13 cellular contexts compared by ENCODE assay signal in genomic region chr3:152318512-152318911, GRCh38. TPM values are rescaled to one million over a fixed set of nuclear protein-coding genes. Genes with fewer than 3 reads are reported as not detected.
DNase-seq lines count a peak whose midpoint lies in the region; ATAC-seq and TF ChIP-seq lines count a peak whose summit lies in the region.
"Had no signal": no experiment of that assay in that cellular context is flagged by ENCODE, and none has a peak within 500 bp of the region (broad histone marks: within the 10 kb centered on the region; RNA-seq: fewer than 3 reads in every experiment).

No MANE protein-coding gene starts in this region.

- no peak overlapping the region for H3K4me3 ChIP-seq in left lung
- H3K4me3 ChIP-seq in subcutaneous abdominal adipose tissue (ENCODE audit: low read depth in 1 of 5, low read length in 5 of 5), result no peak overlapping the region

- H3K27me3 ChIP-seq in left lung (no peaks in the 10 kb centered on the region), subcutaneous abdominal adipose tissue (ENCODE audit: control insufficient read depth in 5 of 5, insufficient read depth in 4 of 5, low read length in 5 of 5) (no peaks in the 10 kb centered on the region)

- peaks cover 82% of the 10 kb centered on the region for H3K4me1 Mint-ChIP-seq in activated T-cell treated with anti-CD3 and anti-CD28 coated beads, Interleukin-2, amount 50 U/mL, for 24 hours (ENCODE audit: low read depth)
- peaks cover 84 to 95% (median 88%) of the 10 kb centered on the region in 3 donors for H3K4me1 Mint-ChIP-seq in T-cell

- H3K4me1 ChIP-seq in left lung (peaks cover 37 to 79% of the 10 kb centered on the region in 2 donors), subcutaneous abdominal adipose tissue (ENCODE audit: control insufficient read depth in 5 of 5, insufficient read depth in 5 of 5, low read length in 5 of 5) (peaks cover 6 to 67% (median 53%) of the 10 kb centered on the region in 5 donors)

- H3K9me3 Mint-ChIP-seq in activated T-cell treated with anti-CD3 and anti-CD28 coated beads, Interleukin-2, amount 50 U/mL, for 24 hours, result no peaks in the 10 kb centered on the region
- H3K9me3 Mint-ChIP-seq in T-cell, result no peaks in the 10 kb centered on the region
- H3K9me3 Mint-ChIP-seq: nephron progenitor cell had no signal

- H3K9me3 ChIP-seq in left lung (no peaks in the 10 kb centered on the region), subcutaneous abdominal adipose tissue (ENCODE audit: control insufficient read depth in 5 of 5, low read length in 5 of 5) (no peaks in the 10 kb centered on the region)

- H3K36me3 Mint-ChIP-seq in activated T-cell treated with anti-CD3 and anti-CD28 coated beads, Interleukin-2, amount 50 U/mL, for 24 hours (ENCODE audit: low read depth), result peaks cover 71% of the 10 kb centered on the region
- H3K36me3 Mint-ChIP-seq in T-cell, result peaks cover 32% of the 10 kb centered on the region

- CTCF ChIA-PET in T-cell (lab: Charles Lee), result interaction anchor here in 1 of 2 donors (0.8 to 1.6 kb wide), 7 partner anchors 9 to 135 kb away, joined by 3 to 5 read pairs (median 3); no protein-coding TSS in a partner anchor

- peak overlapping the region; percentile 87 for H3K27ac Mint-ChIP-seq in activated T-cell treated with anti-CD3 and anti-CD28 coated beads, Interleukin-2, amount 50 U/mL, for 24 hours
- H3K27ac Mint-ChIP-seq in T-cell, result peak overlapping the region; percentile 71 to 84
- H3K27ac Mint-ChIP-seq: nephron progenitor cell had no signal

- no peak for ATAC-seq in T-cell (replicated peaks in 1 of 4)
- no peak for ATAC-seq in left lung
- no peak for ATAC-seq in HG03280 (IDR thresholded peaks at IDR 0.05; ENCODE audit: unreplicated experiment)

- intact Hi-C loops in left lung (cut with DNase I), result no loop called here

- H3K36me3 ChIP-seq in left lung (no peaks in the 10 kb centered on the region), subcutaneous abdominal adipose tissue (ENCODE audit: control insufficient read depth in 5 of 5, insufficient read depth in 5 of 5, low read length in 5 of 5) (no peaks in the 10 kb centered on the region)

- no peak for DNase-seq in activated T-cell treated with anti-CD3 and anti-CD28 coated beads, Interleukin-2, amount 50 U/mL, for 24 hours
- DNase-seq in activated T-cell treated with anti-CD3 and anti-CD28 coated beads, Interleukin-2, amount 50 U/mL, for 48 hours, result no peak
- DNase-seq in T-cell (no peak), left lung (no peak), NCI-H2107 (lab: John Stamatoyannopoulos, UW) (no peak), T-helper 2 cell (no peak)
- DNase-seq: activated CD8-positive, alpha-beta memory T cell treated with anti-CD3 and anti-CD28 coated beads for 24 hours; nephron progenitor cell; stimulated activated CD4-positive, alpha-beta T cell treated with anti-CD3 and anti-CD28 coated beads, Interleukin-1b, Interleukin-23, amount 100 ng/mL, for 48 hours; stimulated activated naive CD4-positive, alpha-beta T cell had no signal

- POLR2A ChIA-PET in T-cell (lab: Charles Lee), result interaction anchor here (0.6 to 1.3 kb wide), 14 partner anchors 9 to 107 kb away, joined by 3 to 6 read pairs (median 3); no protein-coding TSS in a partner anchor

- no peaks in the 10 kb centered on the region for H3K27me3 Mint-ChIP-seq in activated T-cell treated with anti-CD3 and anti-CD28 coated beads, Interleukin-2, amount 50 U/mL, for 24 hours
- no peaks in the 10 kb centered on the region for H3K27me3 Mint-ChIP-seq in T-cell

- H3K9ac ChIP-seq in subcutaneous abdominal adipose tissue (ENCODE audit: low read length in 5 of 5), result no peak overlapping the region

- no peak overlapping the region for H3K4me3 Mint-ChIP-seq in activated T-cell treated with anti-CD3 and anti-CD28 coated beads, Interleukin-2, amount 50 U/mL, for 24 hours
- peak overlapping the region in 2 of 3 donors; percentile 10 to 22 for H3K4me3 Mint-ChIP-seq in T-cell
- H3K4me3 Mint-ChIP-seq: nephron progenitor cell had no signal

- TF ChIP-seq CTCF in left lung (IDR thresholded peaks at IDR 0.05), result no peak

- H3K27ac ChIP-seq in left lung, result peak overlapping the region; percentile 20 to 37
- peak overlapping the region; percentile 35 for H3K27ac ChIP-seq in subcutaneous abdominal adipose tissue (ENCODE audit: low read depth, low read length)
- H3K27ac ChIP-seq: epithelial cell of prostate had no signal

RNA-seq across cellular contexts. Expression of gene MBNL1, which starts 49.8 kb away (rescaled TPM):
- total RNA-seq in T-cell (100 to 1,000 TPM; 408 to 705 (median 423) TPM), left lung (100 to 1,000 TPM; 226 to 246 TPM)
